ENCODE assay signal across 1 cellular context in genomic region chr6:89281779-89282246, GRCh38.
TF ChIP-seq lines count a peak whose summit lies in the region.

No MANE protein-coding gene starts in this region.

TF ChIP-seq in IMR-90, 13 proteins besides CTCF, POLR2A, EP300 and RAD21 (continued from another document):
- TF ChIP-seq ELK1 (IDR thresholded peaks at IDR 0.05; ENCODE audit: borderline replicate concordance, low read depth, low read length) (no peak), MAFK (IDR thresholded peaks at IDR 0.05; ENCODE audit: low read depth, low read length) (no peak), NFE2L2 (IDR thresholded peaks at IDR 0.05; ENCODE audit: low read depth, low read length) (no peak), CHD1 (IDR thresholded peaks at IDR 0.05; ENCODE audit: low read depth, low read length) (no peak), FOS (IDR thresholded peaks at IDR 0.05; ENCODE audit: low read depth, low read length) (no peak)
